8 cellular contexts compared by ENCODE assay signal in the genomic region with DNA sequence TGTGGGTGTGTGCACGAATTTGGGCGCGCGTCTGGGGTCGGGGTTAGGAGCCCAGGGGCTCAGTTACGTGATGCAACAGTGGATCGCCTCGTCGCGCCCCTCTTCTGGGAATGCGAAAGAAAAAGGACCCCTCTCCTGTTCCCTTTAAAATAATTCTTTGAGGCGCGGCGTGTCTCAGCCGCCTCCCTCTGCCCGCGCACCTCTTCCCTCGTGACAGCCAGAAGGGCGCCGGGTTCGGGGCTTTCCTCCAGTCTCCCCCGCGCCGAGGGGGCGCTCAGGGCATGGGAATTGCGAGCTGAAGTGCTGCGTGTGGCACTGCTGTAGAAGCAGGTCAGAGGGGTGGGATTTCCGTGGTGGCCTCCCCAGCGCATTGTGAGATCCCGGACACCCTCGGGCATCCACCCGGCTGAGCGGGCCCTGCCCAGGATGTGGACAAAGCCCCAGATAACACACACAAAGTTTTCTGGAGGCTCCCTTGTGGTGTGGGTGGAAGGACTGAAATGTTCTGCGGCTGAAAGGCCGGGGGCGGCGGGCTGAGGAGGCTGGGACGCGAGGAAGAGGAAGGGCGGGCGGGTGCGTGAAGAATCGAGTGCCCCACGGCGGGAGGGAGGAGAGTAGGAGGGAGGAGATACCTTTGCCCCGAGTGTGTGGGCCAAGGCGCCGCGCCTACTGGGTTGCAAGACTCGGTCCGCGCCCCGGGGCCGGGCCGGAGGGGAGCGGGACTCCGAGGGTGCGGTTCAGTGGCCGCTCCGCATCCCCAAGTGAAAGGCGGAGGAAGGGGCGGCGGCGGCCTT. TPM values are rescaled to one million over a fixed set of nuclear protein-coding genes. Genes with fewer than 3 reads are reported as not detected.
DNase-seq lines count a peak whose midpoint lies in the region; ATAC-seq and TF ChIP-seq lines count a peak whose summit lies in the region.

No MANE protein-coding gene starts in this region.

- H3K27me3 ChIP-seq in GM23338 (ENCODE audit: insufficient read depth) (peaks cover 32% of the 10 kb centered on the region), lower lobe of right lung (ENCODE audit: low read depth) (no peaks in the 10 kb centered on the region)

- intact Hi-C loops in activated CD4-positive, alpha-beta memory T cell treated with anti-CD3 and anti-CD28 coated beads for 36 hours (cut with micrococcal nuclease), result loop anchor here (2.0 kb wide), 1 partner anchor 39 kb away; no protein-coding TSS in a partner anchor
- intact Hi-C loops in lower lobe of right lung (cut with DNase I), result no loop called here

- H3K9me3 Mint-ChIP-seq in GM23338, result no peaks in the 10 kb centered on the region
- no peaks in the 10 kb centered on the region for H3K9me3 Mint-ChIP-seq in activated CD4-positive, alpha-beta memory T cell treated with anti-CD3 and anti-CD28 coated beads for 36 hours

- no peak for TF ChIP-seq CTCF in GM12864 (IDR thresholded peaks at IDR 0.05; ENCODE audit: low read depth, low read length, missing control alignments)
- TF ChIP-seq CTCF in GM23338 (conservative IDR thresholded peaks at IDR 0.05; ENCODE audit: low read depth in 2 of 2), result peak; percentile 17 to 44; a peak in 2 of 4 replicates
- no peak for TF ChIP-seq CTCF in lower lobe of right lung (IDR thresholded peaks at IDR 0.05)

- H3K4me1 ChIP-seq in GM23338 (ENCODE audit: insufficient read depth) (peaks cover 36% of the 10 kb centered on the region), lower lobe of right lung (peaks cover 39% of the 10 kb centered on the region)

- H3K4me2 ChIP-seq in GM23338, result peak overlapping the region; percentile 88

- H3K27ac Mint-ChIP-seq in GM23338, result no peak overlapping the region
- peak overlapping the region; percentile 51 for H3K27ac Mint-ChIP-seq in activated CD4-positive, alpha-beta memory T cell treated with anti-CD3 and anti-CD28 coated beads for 36 hours

- peak overlapping the region; percentile 81 for H3K4me3 Mint-ChIP-seq in GM23338
- H3K4me3 Mint-ChIP-seq in activated CD4-positive, alpha-beta memory T cell treated with anti-CD3 and anti-CD28 coated beads for 36 hours, result peak overlapping the region; percentile 81

- POLR2A ChIA-PET in activated CD4-positive, alpha-beta memory T cell treated with anti-CD3 and anti-CD28 coated beads for 36 hours (lab: Charles Lee), result interaction anchor here (1.1 to 1.6 kb wide), 2 partner anchors 45 to 76 kb away, joined by 3 read pairs; no protein-coding TSS in a partner anchor

- peak; percentile 14 for ATAC-seq in GM23338
- peak; percentile 48 to 50 for ATAC-seq in lower lobe of right lung

- H3K9me2 ChIP-seq in GM23338 (ENCODE audit: insufficient read depth), result no peaks in the 10 kb centered on the region

- H3K9me3 ChIP-seq in lower lobe of right lung, result no peaks in the 10 kb centered on the region

- peaks cover 28% of the 10 kb centered on the region for H3K27me3 Mint-ChIP-seq in GM23338 (ENCODE audit: insufficient read depth, low read depth, poor library complexity)
- H3K27me3 Mint-ChIP-seq in activated CD4-positive, alpha-beta memory T cell treated with anti-CD3 and anti-CD28 coated beads for 36 hours, result peaks cover 21% of the 10 kb centered on the region

- H3K36me3 Mint-ChIP-seq in GM23338 (ENCODE audit: low read depth), result peaks cover 4% of the 10 kb centered on the region; the same call in 1 of the 3 replicates
- peaks cover 3% of the 10 kb centered on the region for H3K36me3 Mint-ChIP-seq in activated CD4-positive, alpha-beta memory T cell treated with anti-CD3 and anti-CD28 coated beads for 36 hours

- no peaks in the 10 kb centered on the region for H3K36me3 ChIP-seq in GM23338 (ENCODE audit: insufficient read depth)
- no peaks in the 10 kb centered on the region for H3K36me3 ChIP-seq in lower lobe of right lung

- H3K79me2 ChIP-seq in GM23338 (replicated peaks; ENCODE audit: insufficient read depth), result peaks cover 58% of the 10 kb centered on the region

- no peak for DNase-seq in GM12864 (ENCODE audit: low read depth)
- peak; percentile 35 for DNase-seq in GM23338 (ENCODE audit: low spot score)
- DNase-seq in M059J (ENCODE audit: low read depth), result peak; percentile 52
- peak; percentile 67 for DNase-seq in activated CD4-positive, alpha-beta memory T cell treated with anti-CD3 and anti-CD28 coated beads for 36 hours
- DNase-seq in ecto neural progenitor cell (ENCODE audit: low spot score), result peak; percentile 79
- peak; percentile 85 for DNase-seq in lower lobe of right lung
- DNase-seq in stimulated activated CD8-positive, alpha-beta memory T cell treated with anti-CD3 and anti-CD28 coated beads, Interleukin-15, amount 100 ng/mL, for 4 hours (ENCODE audit: low read depth in 2 of 2), result peak; percentile 36 to 43
- DNase-seq in NCI-H187 treated with DMSO at 0.1 percent for 48 hours (lab: John Stamatoyannopoulos, UW), result no peak

- H3K4me1 Mint-ChIP-seq in GM23338, result peaks cover 43% of the 10 kb centered on the region
- H3K4me1 Mint-ChIP-seq in activated CD4-positive, alpha-beta memory T cell treated with anti-CD3 and anti-CD28 coated beads for 36 hours (ENCODE audit: low read depth), result peaks cover 12% of the 10 kb centered on the region

- H3K27ac ChIP-seq in GM23338 (ENCODE audit: low read depth), result no peak overlapping the region
- peak overlapping the region; percentile 92 for H3K27ac ChIP-seq in lower lobe of right lung

- peaks cover 25% of the 10 kb centered on the region for H4K20me1 ChIP-seq in GM23338 (replicated peaks; ENCODE audit: insufficient read depth)

- no peaks in the 10 kb centered on the region for H3F3A ChIP-seq in GM23338 (replicated peaks; ENCODE audit: low read depth)

- CTCF ChIA-PET in activated CD4-positive, alpha-beta memory T cell treated with anti-CD3 and anti-CD28 coated beads for 36 hours (lab: Charles Lee), result interaction anchor here (1.0 to 2.5 kb wide), 2 partner anchors 37 to 95 kb away, joined by 3 to 8 read pairs; no protein-coding TSS in a partner anchor

- peak overlapping the region; percentile 92 for H2AFZ ChIP-seq in GM23338

- H3K4me3 ChIP-seq in GM12864 (ENCODE audit: low read depth, low read length), result peak overlapping the region; percentile 96
- peak overlapping the region; percentile 96 for H3K4me3 ChIP-seq in GM23338
- peak overlapping the region; percentile 91 for H3K4me3 ChIP-seq in lower lobe of right lung

TF ChIP-seq in GM23338, 12 proteins besides CTCF, POLR2A, EP300 and RAD21 (continues in another document):
- no peak for TF ChIP-seq POLR2AphosphoS5 (IDR thresholded peaks at IDR 0.05; ENCODE audit: low read depth)
- no peak for TF ChIP-seq ZNF331 (CRISPR knock-in tag; IDR thresholded peaks at IDR 0.05; ENCODE audit: low read depth)
- TF ChIP-seq EZH2phosphoT487 (IDR thresholded peaks at IDR 0.05; ENCODE audit: unreplicated experiment), result no peak
- TF ChIP-seq, protein P1, sequence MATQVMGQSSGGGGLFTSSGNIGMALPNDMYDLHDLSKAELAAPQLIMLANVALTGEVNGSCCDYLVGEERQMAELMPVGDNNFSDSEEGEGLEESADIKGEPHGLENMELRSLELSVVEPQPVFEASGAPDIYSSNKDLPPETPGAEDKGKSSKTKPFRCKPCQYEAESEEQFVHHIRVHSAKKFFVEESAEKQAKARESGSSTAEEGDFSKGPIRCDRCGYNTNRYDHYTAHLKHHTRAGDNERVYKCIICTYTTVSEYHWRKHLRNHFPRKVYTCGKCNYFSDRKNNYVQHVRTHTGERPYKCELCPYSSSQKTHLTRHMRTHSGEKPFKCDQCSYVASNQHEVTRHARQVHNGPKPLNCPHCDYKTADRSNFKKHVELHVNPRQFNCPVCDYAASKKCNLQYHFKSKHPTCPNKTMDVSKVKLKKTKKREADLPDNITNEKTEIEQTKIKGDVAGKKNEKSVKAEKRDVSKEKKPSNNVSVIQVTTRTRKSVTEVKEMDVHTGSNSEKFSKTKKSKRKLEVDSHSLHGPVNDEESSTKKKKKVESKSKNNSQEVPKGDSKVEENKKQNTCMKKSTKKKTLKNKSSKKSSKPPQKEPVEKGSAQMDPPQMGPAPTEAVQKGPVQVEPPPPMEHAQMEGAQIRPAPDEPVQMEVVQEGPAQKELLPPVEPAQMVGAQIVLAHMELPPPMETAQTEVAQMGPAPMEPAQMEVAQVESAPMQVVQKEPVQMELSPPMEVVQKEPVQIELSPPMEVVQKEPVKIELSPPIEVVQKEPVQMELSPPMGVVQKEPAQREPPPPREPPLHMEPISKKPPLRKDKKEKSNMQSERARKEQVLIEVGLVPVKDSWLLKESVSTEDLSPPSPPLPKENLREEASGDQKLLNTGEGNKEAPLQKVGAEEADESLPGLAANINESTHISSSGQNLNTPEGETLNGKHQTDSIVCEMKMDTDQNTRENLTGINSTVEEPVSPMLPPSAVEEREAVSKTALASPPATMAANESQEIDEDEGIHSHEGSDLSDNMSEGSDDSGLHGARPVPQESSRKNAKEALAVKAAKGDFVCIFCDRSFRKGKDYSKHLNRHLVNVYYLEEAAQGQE (IDR thresholded peaks at IDR 0.05; ENCODE audit: unreplicated experiment), result no peak
- no peak for TF ChIP-seq STAT1 (IDR thresholded peaks at IDR 0.05; ENCODE audit: unreplicated experiment)
- no peak for TF ChIP-seq ZNF114 (CRISPR knock-in tag; IDR thresholded peaks at IDR 0.05)

RNA-seq across cellular contexts. Expression of a gene that starts 0.7 kb away (rescaled TPM):
- 72.0 and 81.6 TPM in 2 replicates for total RNA-seq in GM23338 (2014; rRNA removed; shearing (Covaris generic))
- 57.3 and 80.0 TPM in 2 replicates for polyA plus RNA-seq in GM23338 (2016; fragmentation: Nextera tagmentation; extraction: Ambion mirVana)
- total RNA-seq in M059J (2014; rRNA removed; shearing (Covaris generic)), result 27.4 and 34.0 TPM in 2 replicates
- total RNA-seq in activated CD4-positive, alpha-beta memory T cell treated with anti-CD3 and anti-CD28 coated beads for 36 hours, result 10 to 100 TPM; 28.3 to 33.6 TPM
- 127 TPM for total RNA-seq in lower lobe of right lung

RNA-seq across cellular contexts. Expression of a gene that starts 52.3 kb away (rescaled TPM):
- 1.1 and 2.8 TPM in 2 replicates for total RNA-seq in GM23338 (2014; rRNA removed; shearing (Covaris generic))
- polyA plus RNA-seq in GM23338 (2016; fragmentation: Nextera tagmentation; extraction: Ambion mirVana), result 0.08 and 0.19 TPM in 2 replicates
- not detected in 2 replicates for total RNA-seq in M059J (2014; rRNA removed; shearing (Covaris generic))
- not detected for total RNA-seq in activated CD4-positive, alpha-beta memory T cell treated with anti-CD3 and anti-CD28 coated beads for 36 hours
- 2.4 TPM for total RNA-seq in lower lobe of right lung

Comparison
In these comparisons a context has a peak if more than half of its experiments do, and no peak if none do; other contexts are left out.
1. DNase-seq: peak in GM23338 (single experiment), M059J (single experiment), activated CD4-positive, alpha-beta memory T cell treated with anti-CD3 and anti-CD28 coated beads for 36 hours (single experiment), ecto neural progenitor cell (single experiment), lower lobe of right lung (single experiment) and stimulated activated CD8-positive, alpha-beta memory T cell treated with anti-CD3 and anti-CD28 coated beads, Interleukin-15, amount 100 ng/mL, for 4 hours (2 of 2); none in GM12864 (single experiment) and NCI-H187 treated with DMSO at 0.1 percent for 48 hours (single experiment).
2. CTCF ChIP-seq: peak in GM23338 (2 of 2); none in GM12864 (single experiment) and lower lobe of right lung (single experiment).
3. Peak in every context shown above with its lines, with median percentiles within 50 percentile points of each other: H3K4me3 ChIP-seq.